In the genomic region with DNA sequence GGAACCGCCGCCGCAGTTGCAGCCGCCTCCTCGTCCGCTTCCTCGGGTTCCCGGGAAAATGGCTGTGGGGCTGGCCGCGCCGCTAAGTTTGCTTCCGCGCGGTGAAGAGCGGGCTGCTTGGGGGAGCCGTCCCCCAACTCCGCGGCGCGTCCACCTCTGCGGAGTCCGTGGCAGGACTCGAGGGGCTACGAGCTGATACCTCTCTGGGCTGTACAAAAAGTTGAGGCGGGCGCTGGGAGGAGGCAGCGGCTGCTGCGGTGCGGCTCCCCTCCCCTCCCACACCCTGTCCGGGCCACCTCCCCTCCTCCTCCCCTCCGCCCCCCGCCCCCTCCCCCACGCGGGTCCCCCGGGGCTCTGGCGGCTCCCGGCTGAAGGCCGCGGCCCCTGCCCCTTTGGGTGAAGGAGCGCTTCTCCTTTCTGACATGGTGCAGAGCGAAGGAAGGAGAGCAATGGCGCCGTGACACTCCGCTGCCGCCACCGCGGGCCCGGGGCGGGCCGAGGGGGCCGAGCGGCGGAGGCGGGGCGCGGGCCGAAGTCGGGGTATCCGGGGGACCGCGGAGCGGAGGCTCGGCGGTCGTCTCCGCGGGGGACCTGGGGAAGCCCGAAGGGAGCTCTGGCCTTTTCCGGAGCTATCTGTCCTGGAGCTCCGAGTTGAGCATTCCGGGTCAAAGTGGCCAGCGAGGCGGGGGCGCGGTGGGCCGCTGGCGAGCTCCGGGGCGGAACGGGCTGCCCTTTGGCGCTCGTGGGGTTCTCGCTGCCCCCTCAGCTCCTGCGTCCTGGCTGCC, we compare ENCODE assay signal across 8 cellular contexts. TPM values are rescaled to one million over a fixed set of nuclear protein-coding genes. Genes with fewer than 3 reads are reported as not detected.
DNase-seq lines count a peak whose midpoint lies in the region; ATAC-seq and TF ChIP-seq lines count a peak whose summit lies in the region.

No MANE protein-coding gene starts in this region.

- TF ChIP-seq POLR2A in gastroesophageal sphincter (IDR thresholded peaks at IDR 0.05): no peak
- no peak for TF ChIP-seq POLR2A in upper lobe of left lung (IDR thresholded peaks at IDR 0.05)

- H3K9ac ChIP-seq in BLaER1: peak overlapping the region; percentile 94
- H3K9ac ChIP-seq in NT2/D1 (ENCODE audit: insufficient read length, low read depth): peak overlapping the region; percentile 89

- TF ChIP-seq CTCF in gastroesophageal sphincter (IDR thresholded peaks at IDR 0.05) (no peak), neural crest cell (conservative IDR thresholded peaks at IDR 0.05) (no peak), upper lobe of left lung (IDR thresholded peaks at IDR 0.05) (no peak)

- peak overlapping the region; percentile 72 for H3K4me2 ChIP-seq in BLaER1

- WGBS in gastroesophageal sphincter (ENCODE audit: low coverage in 1 of 2), 2 donors: 6% methylated on average over 7 of the region's 84 CpGs; no CpG with 5 or more reads in 1 of the 2 donors
- 0 to 1% methylated on average over 21 to 44 of the region's 84 CpGs for WGBS in upper lobe of left lung, 2 donors

- H3K4me1 ChIP-seq in BLaER1 (peaks cover 24% of the 10 kb centered on the region), NT2/D1 (ENCODE audit: insufficient read depth, insufficient read length) (no peaks in the 10 kb centered on the region), gastroesophageal sphincter (peaks cover 0 to 49% (median 3%) of the 10 kb centered on the region in 3 donors), upper lobe of left lung (peaks cover 29 to 51% (median 34%) of the 10 kb centered on the region in 4 donors)

- no peaks in the 10 kb centered on the region for H3K9me3 ChIP-seq in BLaER1
- H3K9me3 ChIP-seq in NT2/D1 (ENCODE audit: insufficient read depth, low read length): no peaks in the 10 kb centered on the region
- H3K9me3 ChIP-seq in gastroesophageal sphincter: no peaks in the 10 kb centered on the region
- H3K9me3 ChIP-seq in upper lobe of left lung: no peaks in the 10 kb centered on the region

- no peaks in the 10 kb centered on the region for H3K27me3 Mint-ChIP-seq in neural crest cell (ENCODE audit: low read depth)

- no peaks in the 10 kb centered on the region for H3K9me3 Mint-ChIP-seq in neural crest cell

- DNase-seq in NT2/D1 (ENCODE audit: low read depth, low spot score): no peak
- peak; percentile 81 for DNase-seq in activated effector memory CD4-positive, alpha-beta T cell treated with anti-CD3 and anti-CD28 coated beads, Interleukin-2, amount 50 U/mL, for 16 hours
- peak; percentile 25 for DNase-seq in neural crest cell (ENCODE audit: low read depth, low spot score)
- DNase-seq in upper lobe of left lung: peak; percentile 31 to 91
- no peak for DNase-seq in NCI-H187 treated with DMSO at 0.1 percent for 48 hours (lab: John Stamatoyannopoulos, UW)

- H3K27me3 ChIP-seq in BLaER1 (no peaks in the 10 kb centered on the region), NT2/D1 (ENCODE audit: insufficient read depth, insufficient read length) (no peaks in the 10 kb centered on the region), gastroesophageal sphincter (no peaks in the 10 kb centered on the region), upper lobe of left lung (no peaks in the 10 kb centered on the region)

- peaks cover 22% of the 10 kb centered on the region for H3K4me1 Mint-ChIP-seq in neural crest cell

- H3K4me3 Mint-ChIP-seq in neural crest cell: peak overlapping the region; percentile 98

- H3K27ac ChIP-seq in BLaER1 (peak overlapping the region; percentile 89), gastroesophageal sphincter (peak overlapping the region; percentile 66 to 98 (median 95)), upper lobe of left lung (peak overlapping the region; percentile 92 to 98 (median 95))

- H3K36me3 ChIP-seq in BLaER1 (peaks cover 38% of the 10 kb centered on the region), NT2/D1 (ENCODE audit: insufficient read depth, insufficient read length, low read length) (peaks cover 23% of the 10 kb centered on the region), gastroesophageal sphincter (peaks cover 0 to 41% of the 10 kb centered on the region in 2 donors), upper lobe of left lung (peaks cover 0 to 38% (median 21%) of the 10 kb centered on the region in 4 donors)

- peak overlapping the region; percentile 100 for H3K4me3 ChIP-seq in BLaER1
- peak overlapping the region; percentile 94 for H3K4me3 ChIP-seq in NT2/D1 (ENCODE audit: insufficient read length, low read depth)
- peak overlapping the region; percentile 65 to 98 for H3K4me3 ChIP-seq in gastroesophageal sphincter
- H3K4me3 ChIP-seq in upper lobe of left lung: peak overlapping the region; percentile 53 to 95 (median 84)

- TF ChIP-seq EP300 in gastroesophageal sphincter (IDR thresholded peaks at IDR 0.05): no peak
- TF ChIP-seq EP300 in upper lobe of left lung (IDR thresholded peaks at IDR 0.05): no peak

- peak; percentile 10 for ATAC-seq in GM21390 (IDR thresholded peaks at IDR 0.05; ENCODE audit: unreplicated experiment)
- ATAC-seq in gastroesophageal sphincter: no peak
- ATAC-seq in upper lobe of left lung (ENCODE audit: low FRiP score in 2 of 2): peak; percentile 28 to 62

- H3K36me3 Mint-ChIP-seq in neural crest cell (ENCODE audit: low read depth): peaks cover 5% of the 10 kb centered on the region

- H4K20me1 ChIP-seq in BLaER1: peaks cover 48% of the 10 kb centered on the region

- no peak overlapping the region for H3K27ac Mint-ChIP-seq in neural crest cell (ENCODE audit: unreplicated experiment)

RNA-seq across cellular contexts. Expression of a gene that starts 0.7 kb away (rescaled TPM):
- 10 to 100 TPM; 12.8 to 31.1 (median 18.8) TPM for total RNA-seq in gastroesophageal sphincter
- total RNA-seq in neural crest cell: 28.7 and 30.5 TPM in 2 replicates
- 10 to 100 TPM; 18.4 to 96.4 (median 38.7) TPM for total RNA-seq in upper lobe of left lung

RNA-seq across cellular contexts. Expression of a gene that starts 54.4 kb away (rescaled TPM):
- 100 to 1,000 TPM in 2 of 4 donors, 10 to 100 TPM in 2; 88.4 to 106 (median 96.7) TPM for total RNA-seq in gastroesophageal sphincter
- total RNA-seq in neural crest cell: 222 TPM in 2 replicates
- total RNA-seq in upper lobe of left lung: 100 to 1,000 TPM in 4 of 6 donors, 10 to 100 TPM in 2; 49.2 to 164 (median 153) TPM

Comparison
In these comparisons a context has a peak if more than half of its experiments do, and no peak if none do; other contexts are left out.
1. DNase-seq: peak in activated effector memory CD4-positive, alpha-beta T cell treated with anti-CD3 and anti-CD28 coated beads, Interleukin-2, amount 50 U/mL, for 16 hours (single experiment), neural crest cell (single experiment) and upper lobe of left lung (2 of 2); none in NT2/D1 (single experiment) and NCI-H187 treated with DMSO at 0.1 percent for 48 hours (single experiment).
2. Peak in every context shown above with its lines, with median percentiles within 50 percentile points of each other: H3K27ac ChIP-seq and H3K4me3 ChIP-seq.